9 cellular contexts compared by ENCODE assay signal in genomic region chr1:64923294-64923718, GRCh38. TPM values are rescaled to one million over a fixed set of nuclear protein-coding genes. Genes with fewer than 3 reads are reported as not detected.
DNase-seq lines count a peak whose midpoint lies in the region; ATAC-seq and TF ChIP-seq lines count a peak whose summit lies in the region.
"Had no signal": no experiment of that assay in that cellular context is flagged by ENCODE, and none has a peak within 500 bp of the region (broad histone marks: within the 10 kb centered on the region; RNA-seq: fewer than 3 reads in every experiment).

No MANE protein-coding gene starts in this region.

- peaks cover 76 to 98% (median 88%) of the 10 kb centered on the region in 4 donors for H3K4me1 Mint-ChIP-seq in CD4-positive, alpha-beta memory T cell
- peaks cover 93% of the 10 kb centered on the region for H3K4me1 Mint-ChIP-seq in activated CD8-positive, alpha-beta T cell treated with anti-CD3 and anti-CD28 coated beads for 36 hours (ENCODE audit: low read depth)

- WGBS in mesenchymal stem cell, result 46% methylated on average over 2 of the region's 2 CpGs
- 100% methylated on average over 1 of the region's 2 CpGs; no CpG with 5 or more reads in 1 of the 2 donors for whole genome bisulfite sequencing in neuronal stem cell (ENCODE audit: extremely low coverage in 2 of 2, insufficient read length in 2 of 2, insufficient replicate concordance in 1 of 2), 2 donors

- peaks cover 18 to 28% of the 10 kb centered on the region in 2 donors for H3K36me3 Mint-ChIP-seq in CD4-positive, alpha-beta memory T cell
- H3K36me3 Mint-ChIP-seq in activated CD8-positive, alpha-beta T cell treated with anti-CD3 and anti-CD28 coated beads for 36 hours (ENCODE audit: low read depth), result peaks cover 20% of the 10 kb centered on the region

- H4K8ac ChIP-seq in mesenchymal stem cell (ENCODE audit: low read length) (no peak overlapping the region), neuronal stem cell (ENCODE audit: low read depth, low read length) (no peak overlapping the region)

- H3K9ac ChIP-seq in mesenchymal stem cell (ENCODE audit: low read length), result peak overlapping the region; percentile 7
- no peak overlapping the region for H3K9ac ChIP-seq in neuronal stem cell (ENCODE audit: low read depth, low read length, poor library complexity)

- H2AFZ ChIP-seq in mesenchymal stem cell (ENCODE audit: low read depth, low read length) (no peak overlapping the region), neuronal stem cell (ENCODE audit: low read length) (no peak overlapping the region)

- H3K36me3 ChIP-seq in CD4-positive, alpha-beta memory T cell (ENCODE audit: insufficient read depth, low read length), result no peaks in the 10 kb centered on the region
- H3K36me3 ChIP-seq in mesenchymal stem cell (ENCODE audit: control insufficient read depth in 1 of 2, insufficient read depth in 2 of 2, low read depth in 1 of 2, low read length in 2 of 2) (peaks cover 0 to 11% of the 10 kb centered on the region in 2 experiments), neuronal stem cell (replicated peaks in 1 of 2; ENCODE audit: control insufficient read depth in 2 of 2, insufficient read depth in 2 of 2, low read length in 2 of 2) (no peaks in the 10 kb centered on the region)

- H3K4me1 ChIP-seq in CD4-positive, alpha-beta memory T cell (ENCODE audit: insufficient read depth, low read length), result peaks cover 85% of the 10 kb centered on the region
- H3K4me1 ChIP-seq in mesenchymal stem cell (ENCODE audit: control insufficient read depth, insufficient read depth, low read depth, low read length), result no peaks in the 10 kb centered on the region
- H3K4me1 ChIP-seq in neuronal stem cell (ENCODE audit: control insufficient read depth in 2 of 2, insufficient read depth in 1 of 2, low read depth in 1 of 2, low read length in 2 of 2), result no peaks in the 10 kb centered on the region

- H2BK12ac ChIP-seq in mesenchymal stem cell (ENCODE audit: low read length in 2 of 2), result no peak overlapping the region
- H2BK12ac ChIP-seq in neuronal stem cell (ENCODE audit: low read length), result no peak overlapping the region

- H2AK5ac ChIP-seq in mesenchymal stem cell (ENCODE audit: low read length, severe bottlenecking), result no peak overlapping the region
- H2AK5ac ChIP-seq in neuronal stem cell (ENCODE audit: low read depth, low read length), result no peak overlapping the region

- H3K14ac ChIP-seq in mesenchymal stem cell (ENCODE audit: low read length in 2 of 2) (no peak overlapping the region), neuronal stem cell (ENCODE audit: low read length) (no peak overlapping the region)

- CTCF ChIA-PET in CD4-positive, alpha-beta memory T cell (lab: Charles Lee; ENCODE audit: partially characterized antibody), result interaction anchor here (1.0 to 2.1 kb wide), 6 partner anchors 9 to 151 kb away, joined by 3 to 6 read pairs (median 4); no protein-coding TSS in a partner anchor
- CTCF ChIA-PET in activated CD8-positive, alpha-beta T cell treated with anti-CD3 and anti-CD28 coated beads for 36 hours (lab: Charles Lee), result interaction anchor here (1.0 to 2.1 kb wide), 8 partner anchors 9 to 152 kb away, joined by 3 to 8 read pairs (median 4); no protein-coding TSS in a partner anchor
- CTCF ChIA-PET in RWPE1 (lab: Yijun Ruan, JAX), result interaction anchor here (0.6 to 1.0 kb wide), 3 partner anchors 29 to 1598 kb away, joined by 3 to 4 read pairs (median 3); no protein-coding TSS in a partner anchor

- H3K27ac ChIP-seq in CD4-positive, alpha-beta memory T cell (ENCODE audit: low read depth, low read length), result peak overlapping the region; percentile 33
- no peak overlapping the region for H3K27ac ChIP-seq in mesenchymal stem cell (ENCODE audit: low read length, poor library complexity, severe bottlenecking)
- no peak overlapping the region for H3K27ac ChIP-seq in neuronal stem cell (replicated peaks; ENCODE audit: low read length)
- no peak overlapping the region for H3K27ac ChIP-seq in RWPE1

- peaks cover 0 to 3% (median 0%) of the 10 kb centered on the region in 8 donors for H3K9me3 Mint-ChIP-seq in CD4-positive, alpha-beta memory T cell
- H3K9me3 Mint-ChIP-seq in activated CD8-positive, alpha-beta T cell treated with anti-CD3 and anti-CD28 coated beads for 36 hours, result no peaks in the 10 kb centered on the region
- H3K9me3 Mint-ChIP-seq: nephron progenitor cell had no signal

- no peak for TF ChIP-seq CTCF in activated CD8-positive, alpha-beta T cell treated with anti-CD3 and anti-CD28 coated beads for 36 hours (IDR thresholded peaks at IDR 0.05)
- TF ChIP-seq CTCF in RWPE1 (conservative IDR thresholded peaks at IDR 0.05; ENCODE audit: low read depth), result no peak

- no peaks in the 10 kb centered on the region for H3K27me3 Mint-ChIP-seq in CD4-positive, alpha-beta memory T cell
- no peaks in the 10 kb centered on the region for H3K27me3 Mint-ChIP-seq in activated CD8-positive, alpha-beta T cell treated with anti-CD3 and anti-CD28 coated beads for 36 hours

- no peak overlapping the region for H2BK5ac ChIP-seq in mesenchymal stem cell (ENCODE audit: low read depth, low read length, poor library complexity, severe bottlenecking)
- no peak overlapping the region for H2BK5ac ChIP-seq in neuronal stem cell (ENCODE audit: low read length)

- H3K27ac Mint-ChIP-seq in CD4-positive, alpha-beta memory T cell, result peak overlapping the region; percentile 2 to 89 (median 78)
- H3K27ac Mint-ChIP-seq in activated CD8-positive, alpha-beta T cell treated with anti-CD3 and anti-CD28 coated beads for 36 hours, result peak overlapping the region; percentile 85
- H3K27ac Mint-ChIP-seq: nephron progenitor cell had no signal

- H3K23ac ChIP-seq in mesenchymal stem cell (ENCODE audit: low read length in 2 of 2), result no peak overlapping the region
- H3K23ac ChIP-seq in neuronal stem cell (ENCODE audit: low read depth, low read length, poor library complexity), result no peak overlapping the region

- POLR2A ChIA-PET in CD4-positive, alpha-beta memory T cell (lab: Charles Lee; ENCODE audit: partially characterized antibody), result interaction anchor here (1.3 to 2.5 kb wide), 6 partner anchors 9 to 59 kb away, joined by 3 to 17 read pairs (median 4); partner anchors contain the start of gene JAK1
- POLR2A ChIA-PET in activated CD8-positive, alpha-beta T cell treated with anti-CD3 and anti-CD28 coated beads for 36 hours (lab: Charles Lee), result interaction anchor here (0.6 to 2.8 kb wide), 14 partner anchors 10 to 337 kb away, joined by 3 to 20 read pairs (median 5); partner anchors contain the start of gene JAK1
- POLR2A ChIA-PET in RWPE1 (lab: Yijun Ruan, JAX; ENCODE audit: low non-redundant PET), result no interaction called here

- H3K18ac ChIP-seq in mesenchymal stem cell (ENCODE audit: low read depth in 1 of 2, low read length in 2 of 2), result no peak overlapping the region
- H3K18ac ChIP-seq in neuronal stem cell (ENCODE audit: low read length), result no peak overlapping the region

- H3K4me3 Mint-ChIP-seq in CD4-positive, alpha-beta memory T cell, result peak overlapping the region in 7 of 8 donors; percentile 5 to 71 (median 60)
- peak overlapping the region; percentile 5 for H3K4me3 Mint-ChIP-seq in activated CD8-positive, alpha-beta T cell treated with anti-CD3 and anti-CD28 coated beads for 36 hours
- H3K4me3 Mint-ChIP-seq: nephron progenitor cell had no signal

- H3K27me3 ChIP-seq in CD4-positive, alpha-beta memory T cell (ENCODE audit: insufficient read depth, low read length), result no peaks in the 10 kb centered on the region
- no peaks in the 10 kb centered on the region for H3K27me3 ChIP-seq in mesenchymal stem cell (ENCODE audit: control insufficient read depth in 1 of 2, insufficient read depth in 1 of 2, low read length in 2 of 2)
- H3K27me3 ChIP-seq in neuronal stem cell (ENCODE audit: control insufficient read depth in 3 of 3, insufficient read depth in 3 of 3, low read depth in 1 of 3, low read length in 3 of 3), result no peaks in the 10 kb centered on the region

- H3K4me2 ChIP-seq in mesenchymal stem cell (ENCODE audit: low read length, poor library complexity, severe bottlenecking) (no peak overlapping the region), neuronal stem cell (ENCODE audit: insufficient read depth, low read length, poor library complexity, severe bottlenecking) (no peak overlapping the region)

- peak in 2 of 5 donors; percentile 53 to 67 for DNase-seq in CD4-positive, alpha-beta memory T cell
- DNase-seq in activated CD8-positive, alpha-beta T cell treated with anti-CD3 and anti-CD28 coated beads for 36 hours, result peak; percentile 69
- no peak for DNase-seq in mesenchymal stem cell
- DNase-seq in kidney glomerular epithelial cell (lab: John Stamatoyannopoulos, UW), result no peak
- no peak for DNase-seq in globus pallidus (ENCODE audit: low spot score)
- no peak for DNase-seq in neuronal stem cell (ENCODE audit: low spot score)
- DNase-seq in RWPE1 (ENCODE audit: low spot score), result no peak
- DNase-seq: nephron progenitor cell had no signal

- no peak overlapping the region for H2BK15ac ChIP-seq in mesenchymal stem cell (ENCODE audit: low read depth, poor library complexity, severe bottlenecking)
- no peak overlapping the region for H2BK15ac ChIP-seq in neuronal stem cell (ENCODE audit: low read length)

- ATAC-seq in HG02610 (IDR thresholded peaks at IDR 0.05; ENCODE audit: unreplicated experiment), result peak; percentile 81
- ATAC-seq in activated CD8-positive, alpha-beta T cell treated with anti-CD3 and anti-CD28 coated beads for 36 hours, result peak; percentile 58

- H3K4ac ChIP-seq in mesenchymal stem cell (ENCODE audit: low read depth in 1 of 2, low read length in 2 of 2) (no peak overlapping the region), neuronal stem cell (ENCODE audit: low read length) (no peak overlapping the region)

- H3K79me1 ChIP-seq in mesenchymal stem cell (replicated peaks; ENCODE audit: low read length, poor library complexity, severe bottlenecking) (peaks cover 36% of the 10 kb centered on the region), neuronal stem cell (ENCODE audit: low read depth, low read length) (no peaks in the 10 kb centered on the region)

- H4K91ac ChIP-seq in mesenchymal stem cell (ENCODE audit: low read length) (no peak overlapping the region), neuronal stem cell (ENCODE audit: low read depth, low read length, poor library complexity) (no peak overlapping the region)

- H2BK120ac ChIP-seq in mesenchymal stem cell (ENCODE audit: low read depth, low read length), result no peak overlapping the region
- H2BK120ac ChIP-seq in neuronal stem cell (ENCODE audit: low read depth, low read length), result no peak overlapping the region

- H3K4me3 ChIP-seq in CD4-positive, alpha-beta memory T cell (ENCODE audit: low read length in 2 of 2), result no peak overlapping the region
- H3K4me3 ChIP-seq in mesenchymal stem cell (ENCODE audit: insufficient read depth in 1 of 2, low read depth in 1 of 2, low read length in 2 of 2), result no peak overlapping the region
- no peak overlapping the region for H3K4me3 ChIP-seq in neuronal stem cell (ENCODE audit: low read length in 2 of 2)

- intact Hi-C loops in CD4-positive, alpha-beta memory T cell (cut with micrococcal nuclease), result loop anchor here (2.0 kb wide), 1 partner anchor 43 kb away; the partner anchor contains the start of gene JAK1
- intact Hi-C loops in activated CD8-positive, alpha-beta T cell treated with anti-CD3 and anti-CD28 coated beads for 36 hours (cut with micrococcal nuclease), result loop anchor here (2.0 kb wide), 1 partner anchor 33 kb away; no protein-coding TSS in a partner anchor

- no peaks in the 10 kb centered on the region for H3K9me3 ChIP-seq in CD4-positive, alpha-beta memory T cell (ENCODE audit: control insufficient read depth in 1 of 2, low read length in 2 of 2)
- H3K9me3 ChIP-seq in mesenchymal stem cell (ENCODE audit: control insufficient read depth, low read length) (no peaks in the 10 kb centered on the region), neuronal stem cell (replicated peaks in 1 of 2; ENCODE audit: control insufficient read depth in 2 of 2, insufficient read depth in 1 of 2, low read depth in 1 of 2, low read length in 2 of 2) (no peaks in the 10 kb centered on the region)

RNA-seq across cellular contexts. Expression of gene JAK1, which starts 43.0 kb away (rescaled TPM):
- total RNA-seq in CD4-positive, alpha-beta memory T cell, result 100 to 1,000 TPM; 370 to 372 TPM
- polyA plus RNA-seq in CD4-positive, alpha-beta memory T cell, result 100 to 1,000 TPM; 163 to 258 TPM
- 100 to 1,000 TPM in 1 of 2 experiments, 10 to 100 TPM in 1; 96.3 to 108 TPM for total RNA-seq in activated CD8-positive, alpha-beta T cell treated with anti-CD3 and anti-CD28 coated beads for 36 hours
- 69.2 TPM for polyA plus RNA-seq in mesenchymal stem cell (2013, experiment 1 of 2)
- polyA plus RNA-seq in mesenchymal stem cell (2013, experiment 2 of 2), result 68.5 TPM
- polyA plus RNA-seq in neuronal stem cell (2013, experiment 1 of 2), result 2.8 TPM
- polyA plus RNA-seq in neuronal stem cell (2013, experiment 2 of 2), result 2.6 TPM
